Comparison of ENCODE assay signal across 10 cellular contexts in the genomic region with DNA sequence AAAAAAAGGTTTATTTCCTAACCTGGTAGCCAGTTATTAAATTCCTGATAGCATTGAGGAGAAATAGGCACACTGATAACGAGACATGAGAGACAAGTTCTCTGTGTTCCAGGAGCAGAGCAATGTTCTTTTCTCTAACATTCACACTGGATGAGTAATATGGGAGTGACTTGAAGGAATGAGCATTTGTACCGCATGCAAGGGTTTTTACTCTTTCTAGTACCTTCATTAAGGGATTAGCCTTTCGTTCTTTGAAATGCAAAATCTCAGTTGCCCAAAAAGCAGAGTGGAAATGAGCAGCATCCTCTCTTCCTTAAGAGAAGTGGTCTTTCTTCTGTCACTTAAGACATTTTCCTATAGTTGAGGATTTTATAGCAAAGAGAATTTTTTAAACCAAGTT. TPM values are rescaled to one million over a fixed set of nuclear protein-coding genes. Genes with fewer than 3 reads are reported as not detected.
DNase-seq lines count a peak whose midpoint lies in the region; TF ChIP-seq lines count a peak whose summit lies in the region.
"Had no signal": no experiment of that assay in that cellular context is flagged by ENCODE, and none has a peak within 500 bp of the region (broad histone marks: within the 10 kb centered on the region; RNA-seq: fewer than 3 reads in every experiment).

No MANE protein-coding gene starts in this region.

- no peaks in the 10 kb centered on the region for H3K9me2 ChIP-seq in hepatocyte (replicated peaks; ENCODE audit: insufficient read depth)

- POLR2A ChIA-PET in HEK293 (lab: Yijun Ruan, JAX), result no interaction called here

- H3K27me3 ChIP-seq in hepatocyte (no peaks in the 10 kb centered on the region), stomach (no peaks in the 10 kb centered on the region), tibial artery (no peaks in the 10 kb centered on the region)

- TF ChIP-seq POLR2A in stomach (IDR thresholded peaks at IDR 0.05), result no peak

- no peak overlapping the region for H2AFZ ChIP-seq in hepatocyte

- CTCF ChIA-PET in HEK293 (lab: Yijun Ruan, JAX), result interaction anchor here (0.5 to 1.3 kb wide), 6 partner anchors 24 to 203 kb away, joined by 3 to 5 read pairs (median 4); no protein-coding TSS in a partner anchor

- peaks cover 75% of the 10 kb centered on the region for H3K79me2 ChIP-seq in hepatocyte

- H4K20me1 ChIP-seq in hepatocyte (ENCODE audit: insufficient read depth, poor library complexity, severe bottlenecking), result no peaks in the 10 kb centered on the region

- 8% methylated on average over 3 of the region's 3 CpGs for WGBS in hepatocyte (ENCODE audit: low lambda C conversion rate, missing lambda C conversion rate)
- WGBS in stomach, 5 donors, result 13 to 24% (median 15%) methylated on average over 3 of the region's 3 CpGs

- TF ChIP-seq EP300 in stomach (IDR thresholded peaks at IDR 0.05), result no peak

- TF ChIP-seq CTCF in HEK293 (tag by site-specific recombination; IDR thresholded peaks at IDR 0.05), result no peak
- no peak for TF ChIP-seq CTCF in hepatocyte (IDR thresholded peaks at IDR 0.05; ENCODE audit: poor library complexity)
- TF ChIP-seq CTCF in stomach (IDR thresholded peaks at IDR 0.05), result no peak
- TF ChIP-seq CTCF in tibial artery (IDR thresholded peaks at IDR 0.05), result no peak

- H3K4me3 ChIP-seq in HEK293 (ENCODE audit: low read depth, low read length) (no peak overlapping the region), hepatocyte (no peak overlapping the region), stomach (no peak overlapping the region), tibial artery (no peak overlapping the region)

- H3K4me1 ChIP-seq in HEK293 (ENCODE audit: control insufficient read depth, insufficient read depth, low read length), result no peaks in the 10 kb centered on the region
- H3K4me1 ChIP-seq in hepatocyte (ENCODE audit: insufficient read depth), result peaks cover 41% of the 10 kb centered on the region
- H3K4me1 ChIP-seq in stomach, result peaks cover 23 to 86% (median 52%) of the 10 kb centered on the region in 4 donors
- peaks cover 0 to 44% (median 19%) of the 10 kb centered on the region in 4 donors for H3K4me1 ChIP-seq in tibial artery

- DNase-seq in astrocyte of the hippocampus (ENCODE audit: low read depth, low spot score) (peak; percentile 79), hepatocyte (ENCODE audit: low spot score) (peak; percentile 40), stomach (no peak), occipital lobe (lab: John Stamatoyannopoulos, UW) (no peak), tibial artery (no peak), NCI-H1417 treated with DMSO at 0.1 percent for 48 hours (lab: John Stamatoyannopoulos, UW) (no peak)
- no peak for DNase-seq in activated CD4-positive, alpha-beta T cell treated with anti-CD3 and anti-CD28 coated beads for 1 hour
- DNase-seq: naive B cell, NCI-H1105 treated with DMSO at 0.1 percent for 48 hours had no signal

- no peak overlapping the region for H3K27ac ChIP-seq in HEK293 (ENCODE audit: extremely low read depth, low read depth, low read length)
- H3K27ac ChIP-seq in hepatocyte, result peak overlapping the region; percentile 74
- H3K27ac ChIP-seq in stomach, result peak overlapping the region in 4 of 5 donors; percentile 48 to 80 (median 70)
- no peak overlapping the region for H3K27ac ChIP-seq in tibial artery

- H3K36me3 ChIP-seq in HEK293 (ENCODE audit: control insufficient read depth in 2 of 2, insufficient read depth in 1 of 2, low read length in 2 of 2) (no peaks in the 10 kb centered on the region), hepatocyte (replicated peaks; ENCODE audit: insufficient read depth, low read depth) (no peaks in the 10 kb centered on the region), stomach (no peaks in the 10 kb centered on the region), tibial artery (no peaks in the 10 kb centered on the region)

- intact Hi-C loops in stomach (cut with DNase I; ENCODE audit: low total_unique reads) (no loop called here), tibial artery (cut with DNase I; ENCODE audit: low total_unique reads) (loop anchor here (10.0 kb wide), 1 partner anchor 81 kb away; no protein-coding TSS in a partner anchor)

- H3K4me2 ChIP-seq in hepatocyte, result peak overlapping the region; percentile 64

- H3K9me3 ChIP-seq in HEK293 (ENCODE audit: control insufficient read depth, insufficient read depth, low read depth, low read length) (no peaks in the 10 kb centered on the region), hepatocyte (ENCODE audit: low read depth) (no peaks in the 10 kb centered on the region), stomach (no peaks in the 10 kb centered on the region), tibial artery (no peaks in the 10 kb centered on the region)

TF ChIP-seq in HEK293, 187 proteins besides CTCF, POLR2A, EP300 and RAD21:
- TF ChIP-seq PRDM1 (tag by site-specific recombination; IDR thresholded peaks at IDR 0.05) (0 out of 2 replicates have a peak, but pooled peaks have one; percentile 8), GLIS2 (tag by site-specific recombination; IDR thresholded peaks at IDR 0.05) (no peak)
TF ChIP-seq in HEK293: peak in this region for 1.

RNA-seq across cellular contexts. Expression of gene FGD4, which starts 54.7 kb away (rescaled TPM):
- total RNA-seq in hepatocyte (38.3 and 41.5 TPM in 2 replicates), stomach (100 to 1,000 TPM in 4 of 5 donors, 10 to 100 TPM in 1; 57.6 to 138 (median 131) TPM), occipital lobe (86.3 TPM)
- polyA plus RNA-seq in hepatocyte (15.2 and 17.1 TPM in 2 replicates), stomach (10 to 100 TPM in 1 of 3 donors, 1 to 10 TPM in 2; 5.5 to 11.0 (median 9.0) TPM)

Comparison
In these comparisons a context has a peak if more than half of its experiments do, and no peak if none do; other contexts are left out.
1. H3K27ac ChIP-seq: peak in hepatocyte (single experiment) and stomach (4 of 5); none in HEK293 (single experiment) and tibial artery (0 of 2).
2. DNase-seq: peak in astrocyte of the hippocampus (single experiment) and hepatocyte (single experiment); none in stomach (single experiment), occipital lobe (single experiment), tibial artery (0 of 2), NCI-H1417 treated with DMSO at 0.1 percent for 48 hours (single experiment) and activated CD4-positive, alpha-beta T cell treated with anti-CD3 and anti-CD28 coated beads for 1 hour (single experiment).